Comparison of ENCODE assay signal across 8 cellular contexts in the genomic region with DNA sequence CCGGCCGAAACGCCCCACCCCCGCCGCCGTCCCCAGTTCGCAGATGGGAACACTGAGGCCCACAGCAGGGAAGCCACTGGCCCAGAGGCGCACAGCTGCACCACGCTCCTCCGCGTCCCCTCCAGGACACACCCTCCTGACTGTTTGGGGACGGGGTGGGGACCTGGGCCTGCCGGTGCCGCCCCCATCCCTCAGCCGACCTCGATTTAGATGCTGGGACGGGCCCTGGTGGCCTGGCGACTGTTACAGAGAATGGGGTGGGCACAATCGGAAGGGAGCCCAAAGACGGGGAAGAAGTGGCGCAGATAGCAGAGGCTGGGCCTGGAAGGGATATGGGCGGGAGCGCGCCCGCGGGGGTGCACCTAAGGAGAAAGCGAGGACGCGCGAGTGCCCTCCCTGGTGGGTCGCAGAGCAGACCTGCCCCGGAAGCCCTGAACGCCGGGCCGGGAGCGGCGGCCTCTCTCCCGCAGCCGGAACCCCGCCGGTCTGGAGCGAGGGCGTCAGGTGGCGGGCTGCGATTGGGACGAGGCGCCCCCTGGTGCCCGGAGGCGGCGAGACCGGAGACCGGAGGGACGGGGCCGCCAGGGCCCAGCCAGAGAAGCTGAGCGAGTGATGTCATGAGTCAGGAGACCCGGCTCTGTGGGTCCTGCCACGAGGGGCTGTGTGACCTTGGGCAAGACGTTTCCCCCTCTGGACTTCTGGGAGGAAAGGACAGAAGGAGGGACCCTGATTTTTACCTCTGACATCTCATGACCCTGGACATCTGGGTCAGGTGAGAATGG.
DNase-seq lines count a peak whose midpoint lies in the region; ATAC-seq, FAIRE-seq and TF ChIP-seq lines count a peak whose summit lies in the region.

No MANE protein-coding gene starts in this region.

- H3K27me3 ChIP-seq in foreskin keratinocyte, result peaks cover 80% of the 10 kb centered on the region
- no peaks in the 10 kb centered on the region for H3K27me3 ChIP-seq in neuron (ENCODE audit: insufficient read depth, low read length)

- no peaks in the 10 kb centered on the region for H3K4me1 ChIP-seq in foreskin keratinocyte
- peaks cover 38% of the 10 kb centered on the region for H3K4me1 ChIP-seq in neuron (ENCODE audit: insufficient read depth, low read length)

- no peak overlapping the region for H2AFZ ChIP-seq in neuron (ENCODE audit: low read depth, low read length)

- peak; percentile 51 for ATAC-seq in GM21367 (IDR thresholded peaks at IDR 0.05; ENCODE audit: unreplicated experiment)
- ATAC-seq in foreskin keratinocyte, result peak; percentile 85

- FAIRE-seq in HTR-8/SVneo (lab: Jason Lieb, UNC), result peak; percentile 26

- DNase-seq in DMS 273 treated with DMSO at 0.1 percent for 48 hours (lab: John Stamatoyannopoulos, UW) (peak; percentile 58), HTR-8/SVneo (ENCODE audit: insufficient read length, low spot score) (peak; percentile 89), RKO (ENCODE audit: low spot score) (peak; percentile 85), foreskin keratinocyte (peak in 1 of 2 donors; percentile 51), stromal cell of bone marrow (ENCODE audit: low read depth) (peak; percentile 57)
- DNase-seq in activated effector memory CD4-positive, alpha-beta T cell treated with anti-CD3 and anti-CD28 coated beads, Interleukin-2, amount 50 U/mL, for 16 hours, result peak; percentile 95

- no peaks in the 10 kb centered on the region for H3K9me3 ChIP-seq in neuron (ENCODE audit: low read length)

- H3K4me3 ChIP-seq in neuron (ENCODE audit: low read length), result peak overlapping the region; percentile 45

- H3K27ac ChIP-seq in foreskin keratinocyte, result no peak overlapping the region

- peak; percentile 92 for TF ChIP-seq CTCF in foreskin keratinocyte (conservative IDR thresholded peaks at IDR 0.05)

- H3K36me3 ChIP-seq in neuron (ENCODE audit: insufficient read depth, low read length), result no peaks in the 10 kb centered on the region
